Comparison of ENCODE assay signal across 23 cellular contexts in the genomic region with DNA sequence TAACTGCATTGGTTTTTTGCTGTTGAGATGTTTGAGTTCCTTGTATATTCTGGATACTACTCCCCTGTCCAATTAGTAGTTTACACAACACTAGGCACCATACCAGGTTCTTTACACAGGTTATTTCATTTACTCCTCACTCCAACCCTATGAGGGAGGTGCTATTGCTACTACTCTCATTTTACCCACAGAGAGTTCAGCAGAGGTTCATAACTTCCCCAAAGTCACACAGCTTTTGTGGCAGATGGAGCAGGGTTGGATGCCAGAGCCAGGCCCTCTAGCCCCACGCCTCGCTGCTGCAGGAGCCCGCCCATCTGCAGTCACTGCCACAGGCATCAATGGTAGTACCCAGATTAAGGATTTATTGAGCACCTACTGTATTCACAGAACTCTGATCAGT.
"Had no signal": no experiment of that assay in that cellular context is flagged by ENCODE, and none has a peak within 500 bp of the region (broad histone marks: within the 10 kb centered on the region; RNA-seq: fewer than 3 reads in every experiment).

No MANE protein-coding gene starts in this region.

- H3K4me1 Mint-ChIP-seq: activated naive CD8-positive, alpha-beta T cell treated with anti-CD3 and anti-CD28 coated beads, Interleukin-2, amount 50 U/mL, for 24 hours; central memory CD8-positive, alpha-beta T cell had no signal

- H3K4me3 ChIP-seq: PC-9 had no signal

- H3K4me2 ChIP-seq: PC-9 had no signal

- H3K36me3 Mint-ChIP-seq: activated naive CD4-positive, alpha-beta T cell treated with anti-CD3 and anti-CD28 coated beads, Interleukin-2, amount 50 U/mL, for 72 hours; brain had no signal

- ATAC-seq: activated naive CD8-positive, alpha-beta T cell treated with anti-CD3 and anti-CD28 coated beads, Interleukin-2, amount 50 U/mL, for 24 hours had no signal

- H3K4me3 Mint-ChIP-seq: activated CD8-positive, alpha-beta T cell treated with anti-CD3 and anti-CD28 coated beads, Interleukin-2, amount 10 ng/mL, durations not matched to agents 7 days and 5 days; activated naive CD8-positive, alpha-beta T cell treated with anti-CD3 and anti-CD28 coated beads, Interleukin-2, amount 50 U/mL, for 24 hours; central memory CD8-positive, alpha-beta T cell; T-helper 1 cell treated with Interleukin-12 subunit alpha and Interleukin-12 subunit beta and Interleukin-4 antibody, amounts not matched to agents 30 μg/mL and 1 μg/mL, for 36 hours had no signal

- H3K27ac Mint-ChIP-seq: activated CD8-positive, alpha-beta T cell treated with anti-CD3 and anti-CD28 coated beads, Interleukin-2, amount 10 ng/mL, durations not matched to agents 7 days and 5 days; activated naive CD4-positive, alpha-beta T cell treated with anti-CD3 and anti-CD28 coated beads, Interleukin-2, amount 50 U/mL, for 72 hours; activated naive CD8-positive, alpha-beta T cell treated with anti-CD3 and anti-CD28 coated beads, Interleukin-2, amount 50 U/mL, for 24 hours; T-helper 1 cell treated with Interleukin-12 subunit alpha and Interleukin-12 subunit beta and Interleukin-4 antibody, amounts not matched to agents 30 μg/mL and 1 μg/mL, for 36 hours had no signal

- DNase-seq: activated CD4-positive, alpha-beta T cell treated with anti-CD3 and anti-CD28 coated beads for 48 hours; activated CD4-positive, alpha-beta T cell treated with anti-CD3 and anti-CD28 coated beads, Interleukin-2, amount 50 U/mL, for 4 hours; activated CD8-positive, alpha-beta T cell treated with anti-CD3 and anti-CD28 coated beads, Interleukin-2, amount 10 ng/mL, durations not matched to agents 7 days and 5 days; activated effector memory CD4-positive, alpha-beta T cell treated with anti-CD3 and anti-CD28 coated beads, Interleukin-2, amount 50 U/mL, for 16 hours; activated naive CD4-positive, alpha-beta T cell treated with Interleukin-2 at 50 U/mL for 16 hours; activated naive CD8-positive, alpha-beta T cell treated with anti-CD3 and anti-CD28 coated beads, Interleukin-2, amount 50 U/mL, for 24 hours; activated T-cell treated with anti-CD3 and anti-CD28 coated beads, Interleukin-2, amount 50 U/mL, for 4 hours; Karpas-422; NCI-H1092; NCI-H1417 treated with DMSO at 0.1 percent for 48 hours; NCI-H1694; NCI-H2029; NCI-H2107; NCI-H2171 treated with DMSO at 0.1 percent for 48 hours; NCI-H345; NCI-H510A; NCI-H526 treated with DMSO at 0.1 percent for 48 hours; PC-9; SHP77 treated with DMSO at 0.1 percent for 48 hours had no signal

- H2AFZ ChIP-seq: PC-9 had no signal

- H3K27ac ChIP-seq: PC-9 had no signal

- H3K9me3 Mint-ChIP-seq: activated naive CD4-positive, alpha-beta T cell treated with anti-CD3 and anti-CD28 coated beads, Interleukin-2, amount 50 U/mL, for 72 hours; activated naive CD8-positive, alpha-beta T cell treated with anti-CD3 and anti-CD28 coated beads, Interleukin-2, amount 50 U/mL, for 24 hours; activated T-cell treated with anti-CD3 and anti-CD28 coated beads, Interleukin-2, amount 50 U/mL, for 4 hours; central memory CD8-positive, alpha-beta T cell; T-helper 1 cell treated with Interleukin-12 subunit alpha and Interleukin-12 subunit beta and Interleukin-4 antibody, amounts not matched to agents 30 μg/mL and 1 μg/mL, for 36 hours had no signal
